In genomic region chr11:22670803-22671202, GRCh38 we compare ENCODE assay signal across 8 cellular contexts. TPM values are rescaled to one million over a fixed set of nuclear protein-coding genes. Genes with fewer than 3 reads are reported as not detected.
A peak's percentile ranks its signal among the peaks of the same experiment; 100 is the strongest.
DNase-seq lines count a peak whose midpoint lies in the region; FAIRE-seq and TF ChIP-seq lines count a peak whose summit lies in the region.

No MANE protein-coding gene starts in this region.

- in situ Hi-C loops in GM13977 (cut with MboI; ENCODE audit: low pct_unique_long_range_greater_than_20kb, low sequenced_read_pairs, unreplicated experiment) = no loop called here

- CTCF ChIA-PET in RWPE1 (lab: Yijun Ruan, JAX) = interaction anchor here (0.6 to 1.7 kb wide), 10 partner anchors 13 to 1813 kb away, joined by 3 to 6 read pairs (median 3); no protein-coding TSS in a partner anchor

- H3K27ac ChIP-seq in RWPE1 = no peak overlapping the region

- FAIRE-seq in GM12892 (lab: Jason Lieb, UNC) = no peak

- TF ChIP-seq CTCF in GM13977 (IDR thresholded peaks at IDR 0.05; ENCODE audit: extremely low read depth, insufficient read depth, missing control alignments) = peak; percentile 59
- no peak for TF ChIP-seq CTCF in RWPE1 (conservative IDR thresholded peaks at IDR 0.05; ENCODE audit: low read depth)

- TF ChIP-seq POLR2A in GM12892 (IDR thresholded peaks at IDR 0.05; ENCODE audit: low read depth, low read length) = no peak

- POLR2A ChIA-PET in RWPE1 (lab: Yijun Ruan, JAX; ENCODE audit: low non-redundant PET) = no interaction called here

- peak; percentile 32 for DNase-seq in GM13977 (ENCODE audit: low spot score)
- DNase-seq in H4 (ENCODE audit: low spot score) = peak; percentile 40
- peak; percentile 87 for DNase-seq in NCI-H69 (lab: John Stamatoyannopoulos, UW)
- DNase-seq in kidney glomerular epithelial cell (lab: John Stamatoyannopoulos, UW) = peak; percentile 52
- no peak for DNase-seq in GM12892 (ENCODE audit: insufficient read length)
- DNase-seq in activated CD4-positive, alpha-beta T cell treated with anti-CD3 and anti-CD28 coated beads, Interleukin-2, amount 50 U/mL, for 48 hours = no peak
- no peak for DNase-seq in RWPE1 (ENCODE audit: low spot score)
- DNase-seq in SIG-M5 treated with dmso at 0.1 percent for 504 hours (lab: John Stamatoyannopoulos, UW; ENCODE audit: unreplicated experiment) = no peak

RNA-seq across cellular contexts. Expression of gene GAS2, which starts 4.4 kb away (rescaled TPM):
- total RNA-seq in H4 (2014; rRNA removed; shearing (Covaris generic)) = 4.4 and 7.6 TPM in 2 replicates
- polyA plus RNA-seq in GM12892 (2012; ENCODE audit: missing spikeins) = 0.30 TPM

RNA-seq across cellular contexts. Expression of gene FANCF, which starts 45.2 kb away (rescaled TPM):
- 33.1 and 37.7 TPM in 2 replicates for total RNA-seq in H4 (2014; rRNA removed; shearing (Covaris generic))
- 7.1 TPM for polyA plus RNA-seq in GM12892 (2012; ENCODE audit: missing spikeins)

Comparison
In these comparisons a context has a peak if more than half of its experiments do, and no peak if none do; other contexts are left out.
1. DNase-seq: peak in GM13977 (single experiment), H4 (single experiment), NCI-H69 (single experiment) and kidney glomerular epithelial cell (single experiment); none in GM12892 (single experiment), activated CD4-positive, alpha-beta T cell treated with anti-CD3 and anti-CD28 coated beads, Interleukin-2, amount 50 U/mL, for 48 hours (0 of 2), RWPE1 (single experiment) and SIG-M5 treated with dmso at 0.1 percent for 504 hours (single experiment).